8 cellular contexts compared by ENCODE assay signal in the genomic region with DNA sequence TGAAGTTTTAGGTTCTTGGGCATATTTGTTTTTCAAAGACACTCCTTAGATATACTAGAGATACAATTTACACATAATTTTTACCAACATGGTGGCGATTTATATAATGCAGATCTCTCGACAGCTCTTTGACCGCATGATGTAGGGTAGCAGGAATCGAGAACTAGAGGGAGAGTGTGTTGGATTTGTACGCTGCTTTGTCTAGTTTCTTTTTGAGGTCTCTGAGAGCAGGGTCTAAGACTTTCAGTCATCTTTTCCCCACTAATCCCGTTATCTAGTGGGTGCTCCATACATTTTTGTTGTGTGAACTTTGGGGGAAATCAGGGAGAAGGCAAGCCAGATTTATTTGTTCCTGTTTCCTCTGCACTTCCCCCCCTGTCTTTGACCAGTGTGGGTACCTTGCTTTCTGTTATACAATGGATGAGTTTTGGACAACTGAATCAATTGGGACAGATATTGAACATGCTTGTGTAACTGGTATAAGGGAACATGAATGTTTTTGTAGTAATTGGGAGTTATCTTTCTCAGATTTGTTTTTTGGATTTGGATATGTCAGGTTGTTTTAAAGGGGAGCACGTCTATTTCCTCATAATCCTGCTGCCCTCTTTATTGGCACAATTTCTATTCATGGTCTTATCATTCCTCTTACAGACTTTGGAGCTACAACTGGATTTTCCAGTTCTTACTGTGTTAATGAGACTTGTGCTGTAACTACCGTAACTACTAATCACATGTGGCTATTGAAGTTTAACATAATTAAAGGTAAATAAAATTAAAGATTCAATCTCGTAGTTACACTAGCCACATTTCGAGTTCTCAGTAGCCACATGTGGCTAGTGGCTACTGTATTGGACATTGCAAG. TPM values are rescaled to one million over a fixed set of nuclear protein-coding genes. Genes with fewer than 3 reads are reported as not detected.
DNase-seq lines count a peak whose midpoint lies in the region; ATAC-seq and TF ChIP-seq lines count a peak whose summit lies in the region.

No MANE protein-coding gene starts in this region.

- DNase-seq in right atrium auricular region (ENCODE audit: low spot score) (no peak), left cardiac atrium (no peak), SJCRH30 (peak in 1 of 2 experiments; percentile 7), esophagus muscularis mucosa (ENCODE audit: extremely low spot score) (no peak), NCI-H128 (lab: John Stamatoyannopoulos, UW; ENCODE audit: unreplicated experiment) (no peak)

- no peak for TF ChIP-seq EP300 in esophagus muscularis mucosa (IDR thresholded peaks at IDR 0.05)

- H3K4me3 ChIP-seq in right atrium auricular region (peak overlapping the region; percentile 64 to 82), SJCRH30 (peak overlapping the region; percentile 61), esophagus muscularis mucosa (peak overlapping the region; percentile 75 to 99 (median 80)), rectal smooth muscle tissue (ENCODE audit: low read length) (peak overlapping the region; percentile 89)

- TF ChIP-seq CTCF in right atrium auricular region (IDR thresholded peaks at IDR 0.05) (no peak), esophagus muscularis mucosa (IDR thresholded peaks at IDR 0.05) (no peak)

- H3K9ac ChIP-seq in rectal smooth muscle tissue (ENCODE audit: low read length) = no peak overlapping the region

- no peaks in the 10 kb centered on the region for H3K36me3 ChIP-seq in right atrium auricular region
- no peaks in the 10 kb centered on the region for H3K36me3 ChIP-seq in SJCRH30
- H3K36me3 ChIP-seq in esophagus muscularis mucosa = no peaks in the 10 kb centered on the region
- H3K36me3 ChIP-seq in rectal smooth muscle tissue (ENCODE audit: control insufficient read depth, insufficient read depth, low read length) = no peaks in the 10 kb centered on the region

- TF ChIP-seq POLR2A in esophagus muscularis mucosa (IDR thresholded peaks at IDR 0.05; ENCODE audit: low read depth) = no peak

- H3K4me1 ChIP-seq in right atrium auricular region = peaks cover 0 to 41% of the 10 kb centered on the region in 2 donors
- peaks cover 6% of the 10 kb centered on the region; the same call in 1 of the 2 replicates for H3K4me1 ChIP-seq in SJCRH30
- peaks cover 30 to 62% (median 62%) of the 10 kb centered on the region in 4 donors for H3K4me1 ChIP-seq in esophagus muscularis mucosa
- H3K4me1 ChIP-seq in rectal smooth muscle tissue (ENCODE audit: control insufficient read depth, insufficient read depth, low read length) = peaks cover 10% of the 10 kb centered on the region

- intact Hi-C loops in left cardiac atrium (cut with DNase I) = loop anchor here in 1 of 2 donors (2.0 to 5.0 kb wide), 2 partner anchors 54 to 231 kb away; no protein-coding TSS in a partner anchor
- intact Hi-C loops in esophagus muscularis mucosa (cut with DNase I) = loop anchor here (5.0 kb wide), 1 partner anchor 54 kb away; no protein-coding TSS in a partner anchor

- H3K27ac ChIP-seq in right atrium auricular region (peak overlapping the region in 1 of 2 donors; percentile 90), SJCRH30 (no peak overlapping the region), esophagus muscularis mucosa (replicated peaks in 1 of 4) (peak overlapping the region in 3 of 4 donors; percentile 88 to 97 (median 90)), rectal smooth muscle tissue (ENCODE audit: low read depth, low read length) (no peak overlapping the region)

- H3K27me3 ChIP-seq in right atrium auricular region (no peaks in the 10 kb centered on the region), SJCRH30 (no peaks in the 10 kb centered on the region), esophagus muscularis mucosa (no peaks in the 10 kb centered on the region), rectal smooth muscle tissue (ENCODE audit: control insufficient read depth, insufficient read depth, low read length) (no peaks in the 10 kb centered on the region)

- WGBS in esophagus muscularis mucosa = 42% methylated on average over 10 of the region's 10 CpGs

- no peak for ATAC-seq in left cardiac atrium
- ATAC-seq in GM19397 (IDR thresholded peaks at IDR 0.05; ENCODE audit: unreplicated experiment) = no peak
- ATAC-seq in HG02571 (IDR thresholded peaks at IDR 0.05; ENCODE audit: unreplicated experiment) = no peak

- H3K9me3 ChIP-seq in right atrium auricular region = no peaks in the 10 kb centered on the region
- H3K9me3 ChIP-seq in SJCRH30 (replicated peaks) = no peaks in the 10 kb centered on the region
- no peaks in the 10 kb centered on the region for H3K9me3 ChIP-seq in esophagus muscularis mucosa

RNA-seq across cellular contexts. Expression of a gene that starts 1.7 kb away (rescaled TPM):
- total RNA-seq in right atrium auricular region (10 to 100 TPM; 12.1 to 27.5 TPM), left cardiac atrium (10 to 100 TPM; 11.8 to 16.2 TPM), esophagus muscularis mucosa (10 to 100 TPM; 12.0 to 15.7 (median 13.6) TPM)
- total RNA-seq in SJCRH30 (2014; rRNA removed; shearing (Covaris generic)) = 7.1 and 8.3 TPM in 2 replicates

Comparison
In these comparisons a context has a peak if more than half of its experiments do, and no peak if none do; other contexts are left out.
1. H3K27ac ChIP-seq: peak in esophagus muscularis mucosa (3 of 4); none in SJCRH30 (single experiment) and rectal smooth muscle tissue (single experiment).
2. Peak in every context shown above with its lines, with median percentiles within 50 percentile points of each other: H3K4me3 ChIP-seq.